Comparison of ENCODE assay signal across 1 cellular context in genomic region chr16:84718-85452, GRCh38.
TF ChIP-seq lines count a peak whose summit lies in the region.

No MANE protein-coding gene starts in this region.

TF ChIP-seq in GM12878, 131 proteins besides CTCF, POLR2A, EP300 and RAD21 (continues in another document):
- no peak for TF ChIP-seq E2F8 (IDR thresholded peaks at IDR 0.05; ENCODE audit: low read depth, partially characterized antibody)
- TF ChIP-seq ASH2L (IDR thresholded peaks at IDR 0.05; ENCODE audit: borderline replicate concordance, low read depth), result no peak
- TF ChIP-seq ZBTB4 (CRISPR knock-in tag; IDR thresholded peaks at IDR 0.05), result no peak
- TF ChIP-seq NFIC (IDR thresholded peaks at IDR 0.05; ENCODE audit: low read depth, low read length), result no peak
- TF ChIP-seq NR2C1 (IDR thresholded peaks at IDR 0.05), result no peak
- TF ChIP-seq CHD2 (IDR thresholded peaks at IDR 0.05; ENCODE audit: borderline replicate concordance, low read depth, low read length), result no peak
- TF ChIP-seq DPF2 (IDR thresholded peaks at IDR 0.05), result peak; percentile 73; the same call in 1 of the 2 replicates
- TF ChIP-seq ZBTB33 (IDR thresholded peaks at IDR 0.05), result no peak
- TF ChIP-seq, protein P1, sequence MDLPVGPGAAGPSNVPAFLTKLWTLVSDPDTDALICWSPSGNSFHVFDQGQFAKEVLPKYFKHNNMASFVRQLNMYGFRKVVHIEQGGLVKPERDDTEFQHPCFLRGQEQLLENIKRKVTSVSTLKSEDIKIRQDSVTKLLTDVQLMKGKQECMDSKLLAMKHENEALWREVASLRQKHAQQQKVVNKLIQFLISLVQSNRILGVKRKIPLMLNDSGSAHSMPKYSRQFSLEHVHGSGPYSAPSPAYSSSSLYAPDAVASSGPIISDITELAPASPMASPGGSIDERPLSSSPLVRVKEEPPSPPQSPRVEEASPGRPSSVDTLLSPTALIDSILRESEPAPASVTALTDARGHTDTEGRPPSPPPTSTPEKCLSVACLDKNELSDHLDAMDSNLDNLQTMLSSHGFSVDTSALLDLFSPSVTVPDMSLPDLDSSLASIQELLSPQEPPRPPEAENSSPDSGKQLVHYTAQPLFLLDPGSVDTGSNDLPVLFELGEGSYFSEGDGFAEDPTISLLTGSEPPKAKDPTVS (IDR thresholded peaks at IDR 0.05; ENCODE audit: low read depth, low read length), result no peak
- no peak for TF ChIP-seq PML (IDR thresholded peaks at IDR 0.05; ENCODE audit: low read length)
- no peak for TF ChIP-seq CBX5 (IDR thresholded peaks at IDR 0.05; ENCODE audit: low read depth)
- no peak for TF ChIP-seq CBFB (IDR thresholded peaks at IDR 0.05; ENCODE audit: low read depth)
- peak; percentile 48; the same call in 1 of the 2 replicates for TF ChIP-seq PAX5 (IDR thresholded peaks at IDR 0.05; ENCODE audit: borderline replicate concordance, low read depth, low read length)
- TF ChIP-seq YBX1 (IDR thresholded peaks at IDR 0.05), result no peak
- 0 out of 3 replicates have a peak, but pooled peaks have one; percentile 12 for TF ChIP-seq POU2F2 (IDR thresholded peaks at IDR 0.05; ENCODE audit: borderline replicate concordance, low read depth, low read length)
- TF ChIP-seq, protein P2, sequence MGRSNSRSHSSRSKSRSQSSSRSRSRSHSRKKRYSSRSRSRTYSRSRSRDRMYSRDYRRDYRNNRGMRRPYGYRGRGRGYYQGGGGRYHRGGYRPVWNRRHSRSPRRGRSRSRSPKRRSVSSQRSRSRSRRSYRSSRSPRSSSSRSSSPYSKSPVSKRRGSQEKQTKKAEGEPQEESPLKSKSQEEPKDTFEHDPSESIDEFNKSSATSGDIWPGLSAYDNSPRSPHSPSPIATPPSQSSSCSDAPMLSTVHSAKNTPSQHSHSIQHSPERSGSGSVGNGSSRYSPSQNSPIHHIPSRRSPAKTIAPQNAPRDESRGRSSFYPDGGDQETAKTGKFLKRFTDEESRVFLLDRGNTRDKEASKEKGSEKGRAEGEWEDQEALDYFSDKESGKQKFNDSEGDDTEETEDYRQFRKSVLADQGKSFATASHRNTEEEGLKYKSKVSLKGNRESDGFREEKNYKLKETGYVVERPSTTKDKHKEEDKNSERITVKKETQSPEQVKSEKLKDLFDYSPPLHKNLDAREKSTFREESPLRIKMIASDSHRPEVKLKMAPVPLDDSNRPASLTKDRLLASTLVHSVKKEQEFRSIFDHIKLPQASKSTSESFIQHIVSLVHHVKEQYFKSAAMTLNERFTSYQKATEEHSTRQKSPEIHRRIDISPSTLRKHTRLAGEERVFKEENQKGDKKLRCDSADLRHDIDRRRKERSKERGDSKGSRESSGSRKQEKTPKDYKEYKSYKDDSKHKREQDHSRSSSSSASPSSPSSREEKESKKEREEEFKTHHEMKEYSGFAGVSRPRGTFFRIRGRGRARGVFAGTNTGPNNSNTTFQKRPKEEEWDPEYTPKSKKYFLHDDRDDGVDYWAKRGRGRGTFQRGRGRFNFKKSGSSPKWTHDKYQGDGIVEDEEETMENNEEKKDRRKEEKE (IDR thresholded peaks at IDR 0.05), result no peak
- TF ChIP-seq, protein P3, sequence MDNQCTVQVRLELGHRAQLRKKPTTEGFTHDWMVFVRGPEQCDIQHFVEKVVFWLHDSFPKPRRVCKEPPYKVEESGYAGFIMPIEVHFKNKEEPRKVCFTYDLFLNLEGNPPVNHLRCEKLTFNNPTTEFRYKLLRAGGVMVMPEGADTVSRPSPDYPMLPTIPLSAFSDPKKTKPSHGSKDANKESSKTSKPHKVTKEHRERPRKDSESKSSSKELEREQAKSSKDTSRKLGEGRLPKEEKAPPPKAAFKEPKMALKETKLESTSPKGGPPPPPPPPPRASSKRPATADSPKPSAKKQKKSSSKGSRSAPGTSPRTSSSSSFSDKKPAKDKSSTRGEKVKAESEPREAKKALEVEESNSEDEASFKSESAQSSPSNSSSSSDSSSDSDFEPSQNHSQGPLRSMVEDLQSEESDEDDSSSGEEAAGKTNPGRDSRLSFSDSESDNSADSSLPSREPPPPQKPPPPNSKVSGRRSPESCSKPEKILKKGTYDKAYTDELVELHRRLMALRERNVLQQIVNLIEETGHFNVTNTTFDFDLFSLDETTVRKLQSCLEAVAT (IDR thresholded peaks at IDR 0.05), result no peak; the same call in 1 of the 2 replicates
- TF ChIP-seq FOXK2 (IDR thresholded peaks at IDR 0.05), result no peak
- peak; percentile 64 for TF ChIP-seq MTA2 (IDR thresholded peaks at IDR 0.05; ENCODE audit: low read depth)
- peak; percentile 26; the same call in 1 of the 2 replicates for TF ChIP-seq BMI1 (IDR thresholded peaks at IDR 0.05; ENCODE audit: borderline replicate concordance)
- TF ChIP-seq CHD1 (IDR thresholded peaks at IDR 0.05; ENCODE audit: low read depth, low read length), result no peak
- no peak for TF ChIP-seq RFX5 (IDR thresholded peaks at IDR 0.05; ENCODE audit: low read depth, low read length)
- no peak for TF ChIP-seq CBX3 (IDR thresholded peaks at IDR 0.05; ENCODE audit: borderline replicate concordance, low read depth)
- no peak for TF ChIP-seq ESRRA (IDR thresholded peaks at IDR 0.05; ENCODE audit: low read length)
- no peak for TF ChIP-seq HDAC2 (IDR thresholded peaks at IDR 0.05)
- no peak for TF ChIP-seq RB1 (IDR thresholded peaks at IDR 0.05; ENCODE audit: borderline replicate concordance)
- TF ChIP-seq SMAD1 (IDR thresholded peaks at IDR 0.05; ENCODE audit: low read depth, partially characterized antibody), result no peak
- TF ChIP-seq YY1 (IDR thresholded peaks at IDR 0.05; ENCODE audit: low read depth, low read length), result no peak
- TF ChIP-seq, protein P4, sequence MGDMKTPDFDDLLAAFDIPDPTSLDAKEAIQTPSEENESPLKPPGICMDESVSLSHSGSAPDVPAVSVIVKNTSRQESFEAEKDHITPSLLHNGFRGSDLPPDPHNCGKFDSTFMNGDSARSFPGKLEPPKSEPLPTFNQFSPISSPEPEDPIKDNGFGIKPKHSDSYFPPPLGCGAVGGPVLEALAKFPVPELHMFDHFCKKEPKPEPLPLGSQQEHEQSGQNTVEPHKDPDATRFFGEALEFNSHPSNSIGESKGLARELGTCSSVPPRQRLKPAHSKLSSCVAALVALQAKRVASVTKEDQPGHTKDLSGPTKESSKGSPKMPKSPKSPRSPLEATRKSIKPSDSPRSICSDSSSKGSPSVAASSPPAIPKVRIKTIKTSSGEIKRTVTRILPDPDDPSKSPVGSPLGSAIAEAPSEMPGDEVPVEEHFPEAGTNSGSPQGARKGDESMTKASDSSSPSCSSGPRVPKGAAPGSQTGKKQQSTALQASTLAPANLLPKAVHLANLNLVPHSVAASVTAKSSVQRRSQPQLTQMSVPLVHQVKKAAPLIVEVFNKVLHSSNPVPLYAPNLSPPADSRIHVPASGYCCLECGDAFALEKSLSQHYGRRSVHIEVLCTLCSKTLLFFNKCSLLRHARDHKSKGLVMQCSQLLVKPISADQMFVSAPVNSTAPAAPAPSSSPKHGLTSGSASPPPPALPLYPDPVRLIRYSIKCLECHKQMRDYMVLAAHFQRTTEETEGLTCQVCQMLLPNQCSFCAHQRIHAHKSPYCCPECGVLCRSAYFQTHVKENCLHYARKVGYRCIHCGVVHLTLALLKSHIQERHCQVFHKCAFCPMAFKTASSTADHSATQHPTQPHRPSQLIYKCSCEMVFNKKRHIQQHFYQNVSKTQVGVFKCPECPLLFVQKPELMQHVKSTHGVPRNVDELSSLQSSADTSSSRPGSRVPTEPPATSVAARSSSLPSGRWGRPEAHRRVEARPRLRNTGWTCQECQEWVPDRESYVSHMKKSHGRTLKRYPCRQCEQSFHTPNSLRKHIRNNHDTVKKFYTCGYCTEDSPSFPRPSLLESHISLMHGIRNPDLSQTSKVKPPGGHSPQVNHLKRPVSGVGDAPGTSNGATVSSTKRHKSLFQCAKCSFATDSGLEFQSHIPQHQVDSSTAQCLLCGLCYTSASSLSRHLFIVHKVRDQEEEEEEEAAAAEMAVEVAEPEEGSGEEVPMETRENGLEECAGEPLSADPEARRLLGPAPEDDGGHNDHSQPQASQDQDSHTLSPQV (IDR thresholded peaks at IDR 0.05), result no peak
- TF ChIP-seq, protein P5, sequence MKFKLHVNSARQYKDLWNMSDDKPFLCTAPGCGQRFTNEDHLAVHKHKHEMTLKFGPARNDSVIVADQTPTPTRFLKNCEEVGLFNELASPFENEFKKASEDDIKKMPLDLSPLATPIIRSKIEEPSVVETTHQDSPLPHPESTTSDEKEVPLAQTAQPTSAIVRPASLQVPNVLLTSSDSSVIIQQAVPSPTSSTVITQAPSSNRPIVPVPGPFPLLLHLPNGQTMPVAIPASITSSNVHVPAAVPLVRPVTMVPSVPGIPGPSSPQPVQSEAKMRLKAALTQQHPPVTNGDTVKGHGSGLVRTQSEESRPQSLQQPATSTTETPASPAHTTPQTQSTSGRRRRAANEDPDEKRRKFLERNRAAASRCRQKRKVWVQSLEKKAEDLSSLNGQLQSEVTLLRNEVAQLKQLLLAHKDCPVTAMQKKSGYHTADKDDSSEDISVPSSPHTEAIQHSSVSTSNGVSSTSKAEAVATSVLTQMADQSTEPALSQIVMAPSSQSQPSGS (IDR thresholded peaks at IDR 0.05; ENCODE audit: low read length), result no peak
- peak; percentile 65 to 85; a peak in 3 of 4 replicates for TF ChIP-seq BHLHE40 (IDR thresholded peaks at IDR 0.05; ENCODE audit: borderline replicate concordance in 1 of 2, low read depth in 2 of 2, low read length in 1 of 2)
